Comparison of ENCODE assay signal across 29 cellular contexts in genomic region chr20:16240355-16240754, GRCh38.
"Had no signal": no experiment of that assay in that cellular context is flagged by ENCODE, and none has a peak within 500 bp of the region (broad histone marks: within the 10 kb centered on the region; RNA-seq: fewer than 3 reads in every experiment).

No MANE protein-coding gene starts in this region.

- DNase-seq: dermis blood vessel endothelial cell; effector memory CD4-positive, alpha-beta T cell; foreskin keratinocyte; glutamatergic neuron; heart right ventricle; hippocampal formation; left cardiac atrium; left lung; mesenchymal stem cell; mucosa of descending colon; naive B cell; pancreas; stimulated activated CD4-positive, alpha-beta T cell treated with anti-CD3 and anti-CD28 coated beads, Interleukin-12 subunit alpha, Interleukin-12 subunit beta, amount 100 ng/mL, for 4 hours; stimulated activated CD4-positive, alpha-beta T cell treated with anti-CD3 and anti-CD28 coated beads, Interleukin-1b, Interleukin-23, amount 100 ng/mL, for 48 hours; stimulated activated CD4-positive, alpha-beta T cell treated with anti-CD3 and anti-CD28 coated beads, Interleukin-4, amount 100 ng/mL, for 1 hour; stimulated activated CD8-positive, alpha-beta memory T cell treated with anti-CD3 and anti-CD28 coated beads, Interleukin-4, amount 100 ng/mL, for 48 hours; stimulated activated naive CD4-positive, alpha-beta T cell; stimulated activated naive CD8-positive, alpha-beta T cell treated with anti-CD3 and anti-CD28 coated beads, Interleukin-15, amount 100 ng/mL, for 72 hours; thyroid gland; trophoblast cell had no signal

- H3K4me3 ChIP-seq: esophagus muscularis mucosa, heart right ventricle, left lung, mucosa of descending colon, pancreas, smooth muscle cell, suprapubic skin, thyroid gland, vagina had no signal

- H3K27me3 ChIP-seq: esophagus muscularis mucosa, foreskin keratinocyte, heart right ventricle, left lung, neutrophil, pancreas, suprapubic skin, thyroid gland, vagina had no signal

- H3K27ac ChIP-seq: esophagus muscularis mucosa, foreskin keratinocyte, heart right ventricle, left lung, neutrophil, pancreas, suprapubic skin, thyroid gland, vagina had no signal

- H3K36me3 ChIP-seq: esophagus muscularis mucosa, heart right ventricle, left lung, neutrophil, pancreas, suprapubic skin, thyroid gland, vagina had no signal

- H3K4me1 ChIP-seq: esophagus muscularis mucosa, foreskin keratinocyte, left lung, pancreas, suprapubic skin, thyroid gland, vagina had no signal

- H3K4me2 ChIP-seq: smooth muscle cell had no signal

- FAIRE-seq: endothelial cell of umbilical vein, islet of Langerhans, pancreas had no signal

- ATAC-seq: foreskin keratinocyte; heart right ventricle; left cardiac atrium; left lung; mucosa of descending colon; natural killer cell treated with Interleukin-12 subunit alpha and Interleukin-12 subunit beta and Interleukin-15 and Interleukin-18, amount 100 ng/mL, for 72 hours; pancreas; sciatic nerve; stimulated activated naive CD8-positive, alpha-beta T cell treated with anti-CD3 and anti-CD28 coated beads, Interleukin-15, amount 100 ng/mL, for 72 hours had no signal

- H3K9me3 ChIP-seq: neutrophil, pancreas, suprapubic skin, thyroid gland, vagina had no signal
